8 cellular contexts compared by ENCODE assay signal in genomic region chr16:74984194-74984669, GRCh38. TPM values are rescaled to one million over a fixed set of nuclear protein-coding genes. Genes with fewer than 3 reads are reported as not detected.
DNase-seq lines count a peak whose midpoint lies in the region; ATAC-seq, FAIRE-seq and TF ChIP-seq lines count a peak whose summit lies in the region.

No MANE protein-coding gene starts in this region.

- peak; percentile 2 for ATAC-seq in stimulated activated memory B cell treated with anti-CD40 and anti-IgM and Interleukin-4, amounts not matched to agents 10 μg/mL and 1 μg/mL and 100 μg/mL, for 72 hours
- ATAC-seq in HG03196 (IDR thresholded peaks at IDR 0.05; ENCODE audit: unreplicated experiment) (no peak), GM21390 (IDR thresholded peaks at IDR 0.05; ENCODE audit: unreplicated experiment) (no peak)

- H3K4me1 Mint-ChIP-seq in stimulated activated memory B cell treated with anti-CD40 and anti-IgM and Interleukin-4, amounts not matched to agents 10 μg/mL and 1 μg/mL and 100 μg/mL, for 72 hours: peaks cover 8% of the 10 kb centered on the region

- TF ChIP-seq CTCF in ascending aorta (IDR thresholded peaks at IDR 0.05) (no peak), keratinocyte (optimal IDR thresholded peaks at IDR 0.05 in 1 of 3, IDR thresholded peaks at IDR 0.05 in 1 of 3, conservative IDR thresholded peaks at IDR 0.05 in 1 of 3; ENCODE audit: extremely low read depth in 1 of 3, insufficient read depth in 2 of 3, low read length in 3 of 3) (no peak)

- H3K27ac ChIP-seq in ascending aorta: peak overlapping the region; percentile 58 to 73
- peak overlapping the region; percentile 91 for H3K27ac ChIP-seq in keratinocyte (ENCODE audit: control insufficient read depth, insufficient read depth, low read length)

- H3K9me3 Mint-ChIP-seq in stimulated activated memory B cell treated with anti-CD40 and anti-IgM and Interleukin-4, amounts not matched to agents 10 μg/mL and 1 μg/mL and 100 μg/mL, for 72 hours: no peaks in the 10 kb centered on the region

- H3K36me3 ChIP-seq in ascending aorta: no peaks in the 10 kb centered on the region
- peaks cover 0 to 4% of the 10 kb centered on the region in 2 experiments for H3K36me3 ChIP-seq in keratinocyte (ENCODE audit: control insufficient read depth in 2 of 2, extremely low read depth in 1 of 2, insufficient read depth in 2 of 2, low read length in 2 of 2)

- H3K27me3 Mint-ChIP-seq in stimulated activated memory B cell treated with anti-CD40 and anti-IgM and Interleukin-4, amounts not matched to agents 10 μg/mL and 1 μg/mL and 100 μg/mL, for 72 hours: no peaks in the 10 kb centered on the region

- DNase-seq in ELF-1 (ENCODE audit: low read depth, low spot score): peak; percentile 13
- peak; percentile 26 for DNase-seq in NAMALWA (ENCODE audit: low spot score)
- no peak for DNase-seq in ascending aorta (ENCODE audit: low spot score in 2 of 2)
- DNase-seq in keratinocyte (ENCODE audit: low read depth, low spot score): no peak
- no peak for DNase-seq in midbrain (lab: John Stamatoyannopoulos, UW)

- H3K9ac ChIP-seq in keratinocyte (ENCODE audit: control insufficient read depth, extremely low read depth, insufficient read depth, low read length): peak overlapping the region; percentile 93

- H3K4me2 ChIP-seq in keratinocyte (ENCODE audit: control insufficient read depth, extremely low read depth, insufficient read depth, low read depth, low read length): peak overlapping the region; percentile 93

- intact Hi-C loops in ascending aorta (cut with DNase I): loop anchor here (10.0 kb wide), 1 partner anchor 641 kb away; the partner anchor contains the start of gene ADAT1

- peak overlapping the region; percentile 93 for H2AFZ ChIP-seq in keratinocyte (ENCODE audit: control insufficient read depth, low read length)

- H3K9me3 ChIP-seq in ascending aorta: no peaks in the 10 kb centered on the region
- H3K9me3 ChIP-seq in keratinocyte (ENCODE audit: control insufficient read depth, low read depth, low read length): no peaks in the 10 kb centered on the region

- H3K36me3 Mint-ChIP-seq in stimulated activated memory B cell treated with anti-CD40 and anti-IgM and Interleukin-4, amounts not matched to agents 10 μg/mL and 1 μg/mL and 100 μg/mL, for 72 hours: no peaks in the 10 kb centered on the region

- H3K27ac Mint-ChIP-seq in stimulated activated memory B cell treated with anti-CD40 and anti-IgM and Interleukin-4, amounts not matched to agents 10 μg/mL and 1 μg/mL and 100 μg/mL, for 72 hours: peak overlapping the region; percentile 62

- H3K4me1 ChIP-seq in ascending aorta (peaks cover 0 to 9% of the 10 kb centered on the region in 2 donors), keratinocyte (ENCODE audit: control insufficient read depth, extremely low read depth, insufficient read depth, low read length) (peaks cover 4% of the 10 kb centered on the region)

- dilution Hi-C loops in keratinocyte (cut with MboI; ENCODE audit: extremely low pct_ligation_motif_present, low sequenced_read_pairs): no loop called here

- H4K20me1 ChIP-seq in keratinocyte (ENCODE audit: control insufficient read depth, extremely low read depth, insufficient read depth, low read length): no peaks in the 10 kb centered on the region

- peaks cover 33% of the 10 kb centered on the region for H3K79me2 ChIP-seq in keratinocyte (ENCODE audit: control insufficient read depth, insufficient read depth, low read length)

- peak overlapping the region; percentile 83 for H3K4me3 Mint-ChIP-seq in stimulated activated memory B cell treated with anti-CD40 and anti-IgM and Interleukin-4, amounts not matched to agents 10 μg/mL and 1 μg/mL and 100 μg/mL, for 72 hours

- H3K9me1 ChIP-seq in keratinocyte (ENCODE audit: control insufficient read depth, extremely low read depth, insufficient read depth, low read length): no peaks in the 10 kb centered on the region

- FAIRE-seq in keratinocyte (lab: Jason Lieb, UNC): no peak

- H3K27me3 ChIP-seq in ascending aorta (no peaks in the 10 kb centered on the region), keratinocyte (ENCODE audit: control insufficient read depth, extremely low read depth, insufficient read depth, low read length) (no peaks in the 10 kb centered on the region)

- H3K4me3 ChIP-seq in ascending aorta (peak overlapping the region; percentile 81 to 83), keratinocyte (ENCODE audit: control insufficient read depth in 2 of 3, extremely low read depth in 1 of 3, insufficient read depth in 2 of 3, low read depth in 1 of 3, low read length in 3 of 3) (peak overlapping the region; percentile 75 to 100 (median 96))

RNA-seq across cellular contexts. Expression of gene WDR59, which starts 0.7 kb away (rescaled TPM):
- total RNA-seq in ascending aorta: 22.0 TPM
- polyA plus RNA-seq in keratinocyte: 47.0 to 73.9 TPM (median 59.7 TPM) in 3 replicates
- 26.6 TPM for polyA plus RNA-seq in keratinocyte (2011; ENCODE audit: low read depth)
- polyA plus RNA-seq in keratinocyte (2011; cell fraction: cytosol; rRNA removed): 38.6 and 42.7 TPM in 2 replicates
- 153 and 159 TPM in 2 replicates for polyA plus RNA-seq in keratinocyte (2011; cell fraction: nucleus; rRNA removed)
- 24.4 and 25.0 TPM in 2 replicates for polyA plus RNA-seq in keratinocyte (2012; ENCODE audit: low replicate concordance)
- polyA minus RNA-seq in keratinocyte: 64.7 to 104 TPM (median 90.8 TPM) in 3 replicates
- 35.9 TPM for polyA minus RNA-seq in keratinocyte (2011; cell fraction: cytosol; rRNA and poly(A)+ RNA removed)
- polyA minus RNA-seq in keratinocyte (2011; cell fraction: nucleus; rRNA and poly(A)+ RNA removed): 51.0 and 89.4 TPM in 2 replicates

RNA-seq across cellular contexts. Expression of gene ZNRF1, which starts 14.6 kb away (rescaled TPM):
- total RNA-seq in ascending aorta: 53.7 TPM
- 12.9 to 20.3 TPM (median 19.1 TPM) in 3 replicates for polyA plus RNA-seq in keratinocyte
- 2.1 TPM for polyA plus RNA-seq in keratinocyte (2011; ENCODE audit: low read depth)
- polyA plus RNA-seq in keratinocyte (2011; cell fraction: cytosol; rRNA removed): 11.1 and 15.1 TPM in 2 replicates
- polyA plus RNA-seq in keratinocyte (2011; cell fraction: nucleus; rRNA removed): 16.4 and 16.7 TPM in 2 replicates
- polyA plus RNA-seq in keratinocyte (2012; ENCODE audit: low replicate concordance): 12.3 and 26.2 TPM in 2 replicates
- 15.5 to 31.8 TPM (median 18.5 TPM) in 3 replicates for polyA minus RNA-seq in keratinocyte
- 20.9 TPM for polyA minus RNA-seq in keratinocyte (2011; cell fraction: cytosol; rRNA and poly(A)+ RNA removed)
- 11.4 and 16.4 TPM in 2 replicates for polyA minus RNA-seq in keratinocyte (2011; cell fraction: nucleus; rRNA and poly(A)+ RNA removed)

Comparison
In these comparisons a context has a peak if more than half of its experiments do, and no peak if none do; other contexts are left out.
1. DNase-seq: peak in ELF-1 (single experiment) and NAMALWA (single experiment); none in ascending aorta (0 of 2), keratinocyte (single experiment) and midbrain (single experiment).